8 cellular contexts compared by ENCODE assay signal in the genomic region with DNA sequence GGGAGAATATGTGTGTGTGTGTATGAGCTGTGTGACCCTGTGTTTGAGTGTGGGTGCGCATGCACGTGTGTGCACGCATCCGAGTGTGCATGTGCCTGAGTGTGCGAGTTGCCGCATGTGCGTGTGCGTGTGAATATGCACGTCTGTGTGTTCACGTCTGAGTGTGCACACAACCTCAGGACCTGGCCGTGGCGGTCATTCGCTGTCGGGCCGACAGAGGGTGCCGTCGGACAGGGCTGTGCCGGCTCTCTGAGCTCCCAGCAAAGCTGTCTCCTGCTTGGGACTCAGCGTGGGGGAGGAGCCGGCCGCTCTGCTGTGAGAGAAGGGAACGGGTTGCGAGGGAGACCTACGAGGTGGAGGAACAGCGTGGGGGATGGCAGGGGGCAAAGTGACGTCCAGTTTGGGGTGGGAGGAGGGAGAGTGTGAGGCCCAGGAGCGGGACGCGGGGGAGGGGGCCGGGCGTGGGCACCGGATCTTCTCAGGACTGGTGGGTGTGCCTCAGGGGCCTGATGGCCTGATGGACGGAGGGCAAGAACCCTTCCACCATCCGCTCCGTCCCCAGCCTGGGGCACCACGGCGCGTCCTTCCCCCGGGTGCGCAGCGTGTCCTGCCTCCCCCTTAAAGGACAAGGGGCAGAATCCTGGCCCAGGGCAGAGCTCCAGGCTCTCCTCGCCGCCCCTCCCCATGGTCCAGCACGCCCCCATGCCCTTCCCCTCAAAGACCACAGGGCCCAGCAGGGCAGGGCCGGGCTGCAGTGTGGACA. TPM values are rescaled to one million over a fixed set of nuclear protein-coding genes. Genes with fewer than 3 reads are reported as not detected.
DNase-seq lines count a peak whose midpoint lies in the region; ATAC-seq and TF ChIP-seq lines count a peak whose summit lies in the region.

No MANE protein-coding gene starts in this region.

- H3K4me3 Mint-ChIP-seq in activated CD8-positive, alpha-beta memory T cell treated with anti-CD3 and anti-CD28 coated beads, Interleukin-2, amount 10 ng/mL, durations not matched to agents 7 days and 5 days, result no peak overlapping the region
- peak overlapping the region; percentile 52 for H3K4me3 Mint-ChIP-seq in endothelial cell (ENCODE audit: unreplicated experiment)

- CTCF ChIA-PET in activated CD8-positive, alpha-beta memory T cell treated with anti-CD3 and anti-CD28 coated beads, Interleukin-2, amount 10 ng/mL, durations not matched to agents 7 days and 5 days (lab: Charles Lee), result interaction anchor here (0.6 to 1.8 kb wide), 32 partner anchors 8 to 446 kb away, joined by 3 to 18 read pairs (median 4); a partner anchor contains a TSS

- no peaks in the 10 kb centered on the region for H3K9me3 Mint-ChIP-seq in activated CD8-positive, alpha-beta memory T cell treated with anti-CD3 and anti-CD28 coated beads, Interleukin-2, amount 10 ng/mL, durations not matched to agents 7 days and 5 days (ENCODE audit: low read depth)
- H3K9me3 Mint-ChIP-seq in endothelial cell (ENCODE audit: unreplicated experiment), result no peaks in the 10 kb centered on the region

- ATAC-seq in GM18519 (IDR thresholded peaks at IDR 0.05; ENCODE audit: low FRiP score, unreplicated experiment), result peak; percentile 55
- ATAC-seq in activated CD8-positive, alpha-beta memory T cell treated with anti-CD3 and anti-CD28 coated beads, Interleukin-2, amount 10 ng/mL, durations not matched to agents 7 days and 5 days, result peak; percentile 98

- no peak overlapping the region for H3K27ac Mint-ChIP-seq in activated CD8-positive, alpha-beta memory T cell treated with anti-CD3 and anti-CD28 coated beads, Interleukin-2, amount 10 ng/mL, durations not matched to agents 7 days and 5 days
- H3K27ac Mint-ChIP-seq in endothelial cell (ENCODE audit: unreplicated experiment), result no peak overlapping the region

- H3K36me3 Mint-ChIP-seq in activated CD8-positive, alpha-beta memory T cell treated with anti-CD3 and anti-CD28 coated beads, Interleukin-2, amount 10 ng/mL, durations not matched to agents 7 days and 5 days, result no peaks in the 10 kb centered on the region
- H3K36me3 Mint-ChIP-seq in endothelial cell (ENCODE audit: low read depth, unreplicated experiment), result peaks cover 8% of the 10 kb centered on the region

- peak; percentile 62 for TF ChIP-seq CTCF in endothelial cell (IDR thresholded peaks at IDR 0.05; ENCODE audit: unreplicated experiment)

- in situ Hi-C loops in ACHN (cut with HindIII; ENCODE audit: low pct_ligation_motif_present, low pct_unique_long_range_greater_than_20kb, low sequenced_read_pairs), result no loop called here

- H3K4me1 Mint-ChIP-seq in activated CD8-positive, alpha-beta memory T cell treated with anti-CD3 and anti-CD28 coated beads, Interleukin-2, amount 10 ng/mL, durations not matched to agents 7 days and 5 days, result peaks cover 14% of the 10 kb centered on the region
- peaks cover 4% of the 10 kb centered on the region for H3K4me1 Mint-ChIP-seq in endothelial cell (ENCODE audit: unreplicated experiment)

- peaks cover 50% of the 10 kb centered on the region for H3K27me3 Mint-ChIP-seq in activated CD8-positive, alpha-beta memory T cell treated with anti-CD3 and anti-CD28 coated beads, Interleukin-2, amount 10 ng/mL, durations not matched to agents 7 days and 5 days
- peaks cover 23% of the 10 kb centered on the region for H3K27me3 Mint-ChIP-seq in endothelial cell (ENCODE audit: unreplicated experiment)

- DNase-seq in ACHN (peak; percentile 72), HS-5 (ENCODE audit: low read depth) (peak; percentile 60), NOMO-1 treated with dmso at 0.1 percent for 144 hours (lab: John Stamatoyannopoulos, UW; ENCODE audit: unreplicated experiment) (peak; percentile 68), endothelial cell (ENCODE audit: low spot score) (peak; percentile 94), mesenteric fat pad (ENCODE audit: low spot score) (peak; percentile 93)
- peak; percentile 90 for DNase-seq in activated CD8-positive, alpha-beta memory T cell treated with anti-CD3 and anti-CD28 coated beads, Interleukin-2, amount 10 ng/mL, durations not matched to agents 7 days and 5 days
- DNase-seq in stimulated activated CD8-positive, alpha-beta memory T cell treated with anti-CD3 and anti-CD28 coated beads, Interleukin-15, amount 100 ng/mL, for 4 hours (ENCODE audit: low read depth in 2 of 2), result peak; percentile 58 to 65

RNA-seq across cellular contexts. Expression of a gene that starts 19.9 kb away (rescaled TPM):
- 10 to 100 TPM; 26.1 to 34.1 TPM for total RNA-seq in activated CD8-positive, alpha-beta memory T cell treated with anti-CD3 and anti-CD28 coated beads, Interleukin-2, amount 10 ng/mL, durations not matched to agents 7 days and 5 days
- total RNA-seq in endothelial cell (ENCODE audit: unreplicated experiment) (7.0 TPM), mesenteric fat pad (12.7 TPM)

RNA-seq across cellular contexts. Expression of a gene that starts 34.3 kb away (rescaled TPM):
- total RNA-seq in activated CD8-positive, alpha-beta memory T cell treated with anti-CD3 and anti-CD28 coated beads, Interleukin-2, amount 10 ng/mL, durations not matched to agents 7 days and 5 days, result not detected
- not detected for total RNA-seq in endothelial cell (ENCODE audit: unreplicated experiment)
- total RNA-seq in mesenteric fat pad, result not detected

RNA-seq across cellular contexts. Expression of a gene that starts 34.5 kb away (rescaled TPM):
- 10 to 100 TPM; 29.8 to 36.8 TPM for total RNA-seq in activated CD8-positive, alpha-beta memory T cell treated with anti-CD3 and anti-CD28 coated beads, Interleukin-2, amount 10 ng/mL, durations not matched to agents 7 days and 5 days
- total RNA-seq in endothelial cell (ENCODE audit: unreplicated experiment) (45.0 TPM), mesenteric fat pad (22.6 TPM)

RNA-seq across cellular contexts. Expression of a gene that starts 46.1 kb away (rescaled TPM):
- total RNA-seq in activated CD8-positive, alpha-beta memory T cell treated with anti-CD3 and anti-CD28 coated beads, Interleukin-2, amount 10 ng/mL, durations not matched to agents 7 days and 5 days, result 10 to 100 TPM; 64.6 to 87.0 TPM
- 61.0 TPM for total RNA-seq in endothelial cell (ENCODE audit: unreplicated experiment)
- 39.0 TPM for total RNA-seq in mesenteric fat pad

Comparison
In these comparisons a context has a peak if more than half of its experiments do, and no peak if none do; other contexts are left out.
1. Peak in every context shown above with its lines: DNase-seq and ATAC-seq.